Comparison of ENCODE assay signal across 16 cellular contexts in genomic region chr9:133948138-133948537, GRCh38. TPM values are rescaled to one million over a fixed set of nuclear protein-coding genes. Genes with fewer than 3 reads are reported as not detected.
A peak's percentile ranks its signal among the peaks of the same experiment; 100 is the strongest.
DNase-seq lines count a peak whose midpoint lies in the region; ATAC-seq and TF ChIP-seq lines count a peak whose summit lies in the region.
"Had no signal": no experiment of that assay in that cellular context is flagged by ENCODE, and none has a peak within 500 bp of the region (broad histone marks: within the 10 kb centered on the region; RNA-seq: fewer than 3 reads in every experiment).

No MANE protein-coding gene starts in this region.

- H3K4me1 ChIP-seq in adrenal gland (replicated peaks in 1 of 2) (peaks cover 3 to 29% of the 10 kb centered on the region in 2 donors), right cardiac atrium (ENCODE audit: control insufficient read depth, insufficient read depth, low read length) (peaks cover 3% of the 10 kb centered on the region)
- H3K4me1 ChIP-seq: prostate gland, uterus had no signal

- H3K4me1 Mint-ChIP-seq in CD14-positive monocyte: peaks cover 12% of the 10 kb centered on the region

- no peak overlapping the region for H3K4me3 ChIP-seq in adrenal gland
- no peak overlapping the region for H3K4me3 ChIP-seq in right cardiac atrium (ENCODE audit: low read length)
- H3K4me3 ChIP-seq: prostate gland, stomach, uterus had no signal

- H3K9me3 ChIP-seq in adrenal gland (replicated peaks in 1 of 3): no peaks in the 10 kb centered on the region
- H3K9me3 ChIP-seq in right cardiac atrium (ENCODE audit: control insufficient read depth, low read length): no peaks in the 10 kb centered on the region
- H3K9me3 ChIP-seq: prostate gland, stomach, uterus had no signal

- TF ChIP-seq CTCF in CD14-positive monocyte (IDR thresholded peaks at IDR 0.05) (no peak), adrenal gland (IDR thresholded peaks at IDR 0.05) (no peak)

- H3K27ac Mint-ChIP-seq in CD14-positive monocyte: peak overlapping the region in 1 of 7 donors; percentile 66
- H3K27ac Mint-ChIP-seq: activated T-helper 2 cell treated with anti-CD3 and anti-CD28 coated beads, Interferon-gamma antibody, Interleukin-2, Interleukin-4, amounts not matched to agents 10 μg/mL and 5 μg/mL and 100 μg/mL, durations not matched to agents 14 hours and 24 hours and 36 hours; HFFc6 had no signal

- no peak overlapping the region for H3K4me3 Mint-ChIP-seq in CD14-positive monocyte
- H3K4me3 Mint-ChIP-seq: HFFc6 had no signal

- peaks cover 0 to 2% (median 0%) of the 10 kb centered on the region in 7 donors for H3K9me3 Mint-ChIP-seq in CD14-positive monocyte
- H3K9me3 Mint-ChIP-seq: activated T-helper 2 cell treated with anti-CD3 and anti-CD28 coated beads, Interferon-gamma antibody, Interleukin-2, Interleukin-4, amounts not matched to agents 10 μg/mL and 5 μg/mL and 100 μg/mL, durations not matched to agents 14 hours and 24 hours and 36 hours; HFFc6 had no signal

- peak; percentile 37 for DNase-seq in CD14-positive monocyte (ENCODE audit: low spot score)
- peak in 4 of 7 donors; percentile 35 to 79 (median 64) for DNase-seq in adrenal gland
- DNase-seq in right cardiac atrium: peak; percentile 35 to 62 (median 47)
- peak; percentile 75 for DNase-seq in posterior vena cava (ENCODE audit: low spot score)
- DNase-seq in NCI-H2227 (lab: John Stamatoyannopoulos, UW; ENCODE audit: unreplicated experiment): no peak
- DNase-seq in amniotic stem cell (lab: John Stamatoyannopoulos, UW): no peak
- DNase-seq: HFFc6, left colon, NCI-H1436, stomach, uterus had no signal

- peaks cover 7 to 18% of the 10 kb centered on the region in 2 donors for H3K36me3 Mint-ChIP-seq in CD14-positive monocyte

- no peak for TF ChIP-seq POLR2A in adrenal gland (IDR thresholded peaks at IDR 0.05)

- H3K27ac ChIP-seq in adrenal gland (peak overlapping the region in 2 of 5 donors; percentile 60 to 69), right cardiac atrium (ENCODE audit: low read length) (no peak overlapping the region)
- H3K27ac ChIP-seq: prostate gland, stomach, uterus had no signal

- no peaks in the 10 kb centered on the region for H3K36me3 ChIP-seq in adrenal gland (replicated peaks in 1 of 2)
- H3K36me3 ChIP-seq: prostate gland, uterus had no signal

- no peaks in the 10 kb centered on the region for H3K27me3 Mint-ChIP-seq in CD14-positive monocyte (ENCODE audit: low read depth in 3 of 3)

- ATAC-seq in right cardiac atrium: peak in 1 of 2 donors; percentile 15
- no peak for ATAC-seq in GM18873 (IDR thresholded peaks at IDR 0.05; ENCODE audit: low FRiP score, unreplicated experiment)
- ATAC-seq in GM18517 (IDR thresholded peaks at IDR 0.05; ENCODE audit: unreplicated experiment): no peak
- ATAC-seq: activated CD4-positive, CD25-positive, alpha-beta regulatory T cell treated with anti-CD3 and anti-CD28 coated beads, Interleukin-2, amount 50 U/mL, for 24 hours; left colon had no signal

- 71 to 100% (median 74%) methylated on average over 5 to 18 of the region's 18 CpGs for WGBS in adrenal gland, 4 donors
- 72% methylated on average over 18 of the region's 18 CpGs for WGBS in right cardiac atrium

- H3K27me3 ChIP-seq in adrenal gland (no peaks in the 10 kb centered on the region), right cardiac atrium (ENCODE audit: control insufficient read depth, insufficient read depth) (no peaks in the 10 kb centered on the region)
- H3K27me3 ChIP-seq: stomach, uterus had no signal

- intact Hi-C loops in CD14-positive monocyte (cut with micrococcal nuclease): no loop called here
- intact Hi-C loops in adrenal gland (cut with DNase I): no loop called here
- intact Hi-C loops in right cardiac atrium (cut with DNase I): loop anchor here in 1 of 4 donors (2.0 kb wide), 1 partner anchor 43 kb away; no protein-coding TSS in a partner anchor
- intact Hi-C loops in posterior vena cava (cut with DNase I): loop anchor here in 1 of 2 donors (5.0 to 10.0 kb wide), 2 partner anchors 83 to 824 kb away; no protein-coding TSS in a partner anchor

RNA-seq across cellular contexts. Expression of gene VAV2, which starts 44.0 kb away (rescaled TPM):
- polyA plus RNA-seq in CD14-positive monocyte (1 to 10 TPM; 2.3 TPM), adrenal gland (10 to 100 TPM; 19.7 to 46.7 (median 35.3) TPM), right cardiac atrium (4.7 TPM)
- total RNA-seq in adrenal gland (10 to 100 TPM; 21.5 to 96.2 (median 33.5) TPM), right cardiac atrium (10 to 100 TPM in 1 of 4 donors, 1 to 10 TPM in 3; 6.3 to 11.4 (median 8.2) TPM), posterior vena cava (10 to 100 TPM; 12.9 to 17.9 TPM)

Comparison
In these comparisons a context has a peak if more than half of its experiments do, and no peak if none do; other contexts are left out.
1. DNase-seq: peak in CD14-positive monocyte (single experiment), adrenal gland (4 of 7), right cardiac atrium (3 of 3) and posterior vena cava (single experiment); none in NCI-H2227 (single experiment) and amniotic stem cell (single experiment).